ENCODE assay signal across 8 cellular contexts in genomic region chr14:39988939-39989338, GRCh38.
A peak's percentile ranks its signal among the peaks of the same experiment; 100 is the strongest.
DNase-seq lines count a peak whose midpoint lies in the region; ATAC-seq and TF ChIP-seq lines count a peak whose summit lies in the region.

No MANE protein-coding gene starts in this region.

- no peaks in the 10 kb centered on the region for H3K4me1 Mint-ChIP-seq in glutamatergic neuron (ENCODE audit: low read depth, unreplicated experiment)

- H3K36me3 ChIP-seq in right lobe of liver (no peaks in the 10 kb centered on the region), gastrocnemius medialis (no peaks in the 10 kb centered on the region)

- in situ Hi-C loops in gastrocnemius medialis (cut with MboI; ENCODE audit: low sequenced_read_pairs in 4 of 4) = no loop called here

- intact Hi-C loops in right lobe of liver (cut with DNase I) = no loop called here
- intact Hi-C loops in gastrocnemius medialis (cut with DNase I; ENCODE audit: low total_unique reads) = no loop called here
- intact Hi-C loops in Right ventricle myocardium superior (cut with DNase I) = no loop called here

- no peak overlapping the region for H3K4me3 Mint-ChIP-seq in glutamatergic neuron (ENCODE audit: unreplicated experiment)

- H3K27me3 Mint-ChIP-seq in glutamatergic neuron (ENCODE audit: unreplicated experiment) = no peaks in the 10 kb centered on the region

- peak; percentile 72 for DNase-seq in NCI-H2029 (lab: John Stamatoyannopoulos, UW)
- DNase-seq in right lobe of liver = no peak
- DNase-seq in gastrocnemius medialis = no peak
- DNase-seq in Right ventricle myocardium superior = no peak
- DNase-seq in glutamatergic neuron = no peak
- no peak for DNase-seq in T-helper 1 cell

- H3K27me3 ChIP-seq in right lobe of liver (no peaks in the 10 kb centered on the region), gastrocnemius medialis (no peaks in the 10 kb centered on the region)

- no peak for TF ChIP-seq POLR2A in right lobe of liver (IDR thresholded peaks at IDR 0.05)
- no peak for TF ChIP-seq POLR2A in gastrocnemius medialis (IDR thresholded peaks at IDR 0.05)

- ATAC-seq in GM19463 (IDR thresholded peaks at IDR 0.05; ENCODE audit: unreplicated experiment) (peak; percentile 58), right lobe of liver (peak in 2 of 4 donors; percentile 37 to 54), gastrocnemius medialis (no peak), Right ventricle myocardium superior (ENCODE audit: poor library complexity) (no peak)

- no peaks in the 10 kb centered on the region for H3K9me3 ChIP-seq in right lobe of liver
- H3K9me3 ChIP-seq in gastrocnemius medialis = no peaks in the 10 kb centered on the region

- WGBS in right lobe of liver (ENCODE audit: insufficient coverage, low coverage, low lambda C conversion rate, missing lambda C conversion rate) = 2% methylated on average over 2 of the region's 2 CpGs

- H3K4me1 ChIP-seq in right lobe of liver (no peaks in the 10 kb centered on the region), gastrocnemius medialis (no peaks in the 10 kb centered on the region)

- no peak overlapping the region for H3K27ac ChIP-seq in VCaP
- H3K27ac ChIP-seq in right lobe of liver = no peak overlapping the region
- H3K27ac ChIP-seq in gastrocnemius medialis = no peak overlapping the region

- H3K4me3 ChIP-seq in right lobe of liver (no peak overlapping the region), gastrocnemius medialis (no peak overlapping the region)

- H3K9me3 Mint-ChIP-seq in glutamatergic neuron (ENCODE audit: unreplicated experiment) = no peaks in the 10 kb centered on the region

- H3K27ac Mint-ChIP-seq in glutamatergic neuron (ENCODE audit: unreplicated experiment) = no peak overlapping the region

- TF ChIP-seq CTCF in VCaP (conservative IDR thresholded peaks at IDR 0.05) = peak; percentile 76
- peak; percentile 18 to 51 (median 28) for TF ChIP-seq CTCF in right lobe of liver (IDR thresholded peaks at IDR 0.05)
- TF ChIP-seq CTCF in gastrocnemius medialis (IDR thresholded peaks at IDR 0.05 in 4 of 5, conservative IDR thresholded peaks at IDR 0.05 in 1 of 5) = no peak
- TF ChIP-seq CTCF in glutamatergic neuron (IDR thresholded peaks at IDR 0.05; ENCODE audit: partially characterized antibody, unreplicated experiment) = no peak

- no peaks in the 10 kb centered on the region for H3K36me3 Mint-ChIP-seq in glutamatergic neuron (ENCODE audit: unreplicated experiment)

Comparison
In these comparisons a context has a peak if more than half of its experiments do, and no peak if none do; other contexts are left out.
1. CTCF ChIP-seq: peak in VCaP (single experiment) and right lobe of liver (4 of 4); none in gastrocnemius medialis (0 of 5) and glutamatergic neuron (single experiment).